In genomic region chr1:16163882-16164820, GRCh38 we compare ENCODE assay signal across 1 cellular context.
A peak's percentile ranks its signal among the peaks of the same experiment; 100 is the strongest.
TF ChIP-seq lines count a peak whose summit lies in the region.

No MANE protein-coding gene starts in this region.

TF ChIP-seq in HepG2, 621 proteins besides CTCF, POLR2A, EP300 and RAD21 (continued from another document):
- TF ChIP-seq IKZF4 (CRISPR knock-in tag; IDR thresholded peaks at IDR 0.05; ENCODE audit: borderline replicate concordance, low read depth, not compliant biosample characterization) (no peak), HBP1 (CRISPR knock-in tag; IDR thresholded peaks at IDR 0.05; ENCODE audit: low read depth) (no peak), SP2 (CRISPR knock-in tag; IDR thresholded peaks at IDR 0.05) (no peak), MED8 (CRISPR knock-in tag; IDR thresholded peaks at IDR 0.05; ENCODE audit: insufficient replicate concordance) (no peak), ZMAT3 (CRISPR knock-in tag; conservative IDR thresholded peaks at IDR 0.05) (0 out of 2 replicates have a peak, but pooled peaks have one; percentile 17), IRX3 (CRISPR knock-in tag; IDR thresholded peaks at IDR 0.05; ENCODE audit: borderline replicate concordance, low read depth) (no peak), SALL2 (CRISPR knock-in tag; IDR thresholded peaks at IDR 0.05) (peak; percentile 70; the same call in 1 of the 2 replicates), ZNF484 (CRISPR knock-in tag; IDR thresholded peaks at IDR 0.05; ENCODE audit: borderline replicate concordance, low read depth) (no peak), ZSCAN12 (CRISPR knock-in tag; IDR thresholded peaks at IDR 0.05) (peak; percentile 60; the same call in 1 of the 2 replicates), ZNF143 (CRISPR knock-in tag; IDR thresholded peaks at IDR 0.05) (0 out of 2 replicates have a peak, but pooled peaks have one; percentile 40), NFE2L1 (CRISPR knock-in tag; IDR thresholded peaks at IDR 0.05; ENCODE audit: borderline replicate concordance) (no peak), CREBL2 (CRISPR knock-in tag; IDR thresholded peaks at IDR 0.05; ENCODE audit: borderline replicate concordance) (no peak), ZNF567 (CRISPR knock-in tag; IDR thresholded peaks at IDR 0.05; ENCODE audit: borderline replicate concordance) (no peak; the same call in 1 of the 2 replicates), ZNF574 (CRISPR knock-in tag; IDR thresholded peaks at IDR 0.05) (peak; percentile 57), TBX2 (CRISPR knock-in tag; IDR thresholded peaks at IDR 0.05; ENCODE audit: borderline replicate concordance) (peak; percentile 70), ISX (CRISPR knock-in tag; conservative IDR thresholded peaks at IDR 0.05) (no peak), BCL6 (CRISPR knock-in tag; IDR thresholded peaks at IDR 0.05) (peak; percentile 47; the same call in 1 of the 2 replicates), ZNF274 (CRISPR knock-in tag; IDR thresholded peaks at IDR 0.05) (no peak), GATAD2A (CRISPR knock-in tag; IDR thresholded peaks at IDR 0.05) (peak; percentile 66), TEF (CRISPR knock-in tag; IDR thresholded peaks at IDR 0.05) (no peak), FOXC1 (CRISPR knock-in tag; IDR thresholded peaks at IDR 0.05; ENCODE audit: borderline replicate concordance) (no peak), HNRNPUL1 (IDR thresholded peaks at IDR 0.05; ENCODE audit: low read depth, low read length) (no peak), UBTF (CRISPR knock-in tag; IDR thresholded peaks at IDR 0.05) (peak; percentile 16; the same call in 1 of the 2 replicates), SP1 (IDR thresholded peaks at IDR 0.05) (no peak), SP1 (CRISPR knock-in tag; IDR thresholded peaks at IDR 0.05) (peak; percentile 44; the same call in 1 of the 2 replicates), HDAC6 (IDR thresholded peaks at IDR 0.05; ENCODE audit: low read depth, low read length) (no peak), JUND (CRISPR knock-in tag; IDR thresholded peaks at IDR 0.05) (no peak), ZNF318 (CRISPR knock-in tag; IDR thresholded peaks at IDR 0.05) (0 out of 2 replicates have a peak, but pooled peaks have one; percentile 20), ETV5 (CRISPR knock-in tag; IDR thresholded peaks at IDR 0.05; ENCODE audit: borderline replicate concordance) (0 out of 2 replicates have a peak, but pooled peaks have one; percentile 36), KAT8 (CRISPR knock-in tag; IDR thresholded peaks at IDR 0.05) (0 out of 2 replicates have a peak, but pooled peaks have one; percentile 39)
